In the genomic region with DNA sequence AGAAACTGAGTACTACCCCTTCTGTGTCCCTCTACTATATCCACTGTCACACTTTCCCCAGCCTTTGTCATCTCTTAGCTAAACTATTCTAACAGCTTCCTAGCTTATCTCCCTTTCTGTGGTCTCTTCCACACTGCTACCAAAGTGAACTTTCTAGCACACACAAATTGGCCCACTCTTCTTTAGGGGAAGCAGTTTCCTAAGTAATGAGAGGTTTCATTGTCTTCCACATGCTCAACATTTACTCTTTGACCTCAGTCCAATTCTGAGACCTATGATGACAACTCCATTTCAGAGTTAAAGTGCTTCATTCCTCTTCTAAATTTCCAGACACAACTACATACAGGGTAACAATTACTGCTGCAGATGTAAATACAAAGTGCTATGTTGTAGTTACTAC, we compare ENCODE assay signal across 1 cellular context.
TF ChIP-seq lines count a peak whose summit lies in the region.

No MANE protein-coding gene starts in this region.

TF ChIP-seq in HepG2, 621 proteins besides CTCF, POLR2A, EP300 and RAD21 (continued from another document):
- no peak for TF ChIP-seq CHD4 (IDR thresholded peaks at IDR 0.05; ENCODE audit: borderline replicate concordance, low read length)
- TF ChIP-seq, protein P1, sequence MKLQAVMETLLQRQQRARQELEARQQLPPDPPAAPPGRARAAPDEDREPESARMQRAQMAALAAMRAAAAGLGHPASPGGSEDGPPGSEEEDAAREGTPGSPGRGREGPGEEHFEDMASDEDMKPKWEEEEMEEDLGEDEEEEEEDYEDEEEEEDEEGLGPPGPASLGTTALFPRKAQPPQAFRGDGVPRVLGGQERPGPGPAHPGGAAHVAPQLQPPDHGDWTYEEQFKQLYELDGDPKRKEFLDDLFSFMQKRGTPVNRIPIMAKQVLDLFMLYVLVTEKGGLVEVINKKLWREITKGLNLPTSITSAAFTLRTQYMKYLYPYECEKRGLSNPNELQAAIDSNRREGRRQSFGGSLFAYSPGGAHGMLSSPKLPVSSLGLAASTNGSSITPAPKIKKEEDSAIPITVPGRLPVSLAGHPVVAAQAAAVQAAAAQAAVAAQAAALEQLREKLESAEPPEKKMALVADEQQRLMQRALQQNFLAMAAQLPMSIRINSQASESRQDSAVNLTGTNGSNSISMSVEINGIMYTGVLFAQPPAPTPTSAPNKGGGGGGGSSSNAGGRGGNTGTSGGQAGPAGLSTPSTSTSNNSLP (IDR thresholded peaks at IDR 0.05; ENCODE audit: low read depth, low read length): 0 out of 2 replicates have a peak, but pooled peaks have one; percentile 9
- TF ChIP-seq ZNF292 (CRISPR knock-in tag; IDR thresholded peaks at IDR 0.05; ENCODE audit: borderline replicate concordance, low read depth): no peak
- TF ChIP-seq HOXA5 (CRISPR knock-in tag; IDR thresholded peaks at IDR 0.05): no peak
- 0 out of 2 replicates have a peak, but pooled peaks have one; percentile 11 for TF ChIP-seq SAP130 (CRISPR knock-in tag; IDR thresholded peaks at IDR 0.05; ENCODE audit: low read depth)
- TF ChIP-seq, protein P2, sequence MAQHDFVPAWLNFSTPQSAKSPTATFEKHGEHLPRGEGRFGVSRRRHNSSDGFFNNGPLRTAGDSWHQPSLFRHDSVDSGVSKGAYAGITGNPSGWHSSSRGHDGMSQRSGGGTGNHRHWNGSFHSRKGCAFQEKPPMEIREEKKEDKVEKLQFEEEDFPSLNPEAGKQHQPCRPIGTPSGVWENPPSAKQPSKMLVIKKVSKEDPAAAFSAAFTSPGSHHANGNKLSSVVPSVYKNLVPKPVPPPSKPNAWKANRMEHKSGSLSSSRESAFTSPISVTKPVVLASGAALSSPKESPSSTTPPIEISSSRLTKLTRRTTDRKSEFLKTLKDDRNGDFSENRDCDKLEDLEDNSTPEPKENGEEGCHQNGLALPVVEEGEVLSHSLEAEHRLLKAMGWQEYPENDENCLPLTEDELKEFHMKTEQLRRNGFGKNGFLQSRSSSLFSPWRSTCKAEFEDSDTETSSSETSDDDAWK (CRISPR knock-in tag; IDR thresholded peaks at IDR 0.05): no peak
- TF ChIP-seq, protein P3, sequence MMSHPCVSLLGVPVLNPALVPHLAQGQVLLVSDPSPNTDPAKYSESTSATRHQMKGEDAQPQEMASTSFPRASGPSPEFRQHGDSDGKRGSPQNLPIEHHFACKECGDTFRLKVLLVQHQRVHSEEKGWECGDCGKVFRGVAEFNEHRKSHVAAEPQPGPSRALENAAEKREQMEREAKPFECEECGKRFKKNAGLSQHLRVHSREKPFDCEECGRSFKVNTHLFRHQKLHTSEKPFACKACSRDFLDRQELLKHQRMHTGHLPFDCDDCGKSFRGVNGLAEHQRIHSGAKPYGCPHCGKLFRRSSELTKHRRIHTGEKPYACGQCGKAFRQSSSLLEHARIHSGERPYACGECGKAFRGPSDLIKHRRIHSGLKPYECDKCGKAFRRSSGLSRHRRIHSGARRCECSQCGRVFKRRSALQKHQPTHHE (CRISPR knock-in tag; IDR thresholded peaks at IDR 0.05; ENCODE audit: borderline replicate concordance): no peak
- peak; percentile 59 for TF ChIP-seq HNF4A (CRISPR knock-in tag; IDR thresholded peaks at IDR 0.05)
- TF ChIP-seq SOX5 (CRISPR knock-in tag; IDR thresholded peaks at IDR 0.05; ENCODE audit: borderline replicate concordance): 0 out of 2 replicates have a peak, but pooled peaks have one; percentile 26
- no peak for TF ChIP-seq NR3C1 (CRISPR knock-in tag; IDR thresholded peaks at IDR 0.05)
- 0 out of 2 replicates have a peak, but pooled peaks have one; percentile 13 for TF ChIP-seq CREM (IDR thresholded peaks at IDR 0.05)
- no peak for TF ChIP-seq CREM (CRISPR knock-in tag; IDR thresholded peaks at IDR 0.05)
- no peak for TF ChIP-seq ZSCAN25 (CRISPR knock-in tag; IDR thresholded peaks at IDR 0.05)
- TF ChIP-seq RORA (CRISPR knock-in tag; IDR thresholded peaks at IDR 0.05): no peak
- TF ChIP-seq, protein P4, sequence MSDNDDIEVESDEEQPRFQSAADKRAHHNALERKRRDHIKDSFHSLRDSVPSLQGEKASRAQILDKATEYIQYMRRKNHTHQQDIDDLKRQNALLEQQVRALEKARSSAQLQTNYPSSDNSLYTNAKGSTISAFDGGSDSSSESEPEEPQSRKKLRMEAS (IDR thresholded peaks at IDR 0.05): peak; percentile 26; the same call in 1 of the 2 replicates
- TF ChIP-seq, protein P5, sequence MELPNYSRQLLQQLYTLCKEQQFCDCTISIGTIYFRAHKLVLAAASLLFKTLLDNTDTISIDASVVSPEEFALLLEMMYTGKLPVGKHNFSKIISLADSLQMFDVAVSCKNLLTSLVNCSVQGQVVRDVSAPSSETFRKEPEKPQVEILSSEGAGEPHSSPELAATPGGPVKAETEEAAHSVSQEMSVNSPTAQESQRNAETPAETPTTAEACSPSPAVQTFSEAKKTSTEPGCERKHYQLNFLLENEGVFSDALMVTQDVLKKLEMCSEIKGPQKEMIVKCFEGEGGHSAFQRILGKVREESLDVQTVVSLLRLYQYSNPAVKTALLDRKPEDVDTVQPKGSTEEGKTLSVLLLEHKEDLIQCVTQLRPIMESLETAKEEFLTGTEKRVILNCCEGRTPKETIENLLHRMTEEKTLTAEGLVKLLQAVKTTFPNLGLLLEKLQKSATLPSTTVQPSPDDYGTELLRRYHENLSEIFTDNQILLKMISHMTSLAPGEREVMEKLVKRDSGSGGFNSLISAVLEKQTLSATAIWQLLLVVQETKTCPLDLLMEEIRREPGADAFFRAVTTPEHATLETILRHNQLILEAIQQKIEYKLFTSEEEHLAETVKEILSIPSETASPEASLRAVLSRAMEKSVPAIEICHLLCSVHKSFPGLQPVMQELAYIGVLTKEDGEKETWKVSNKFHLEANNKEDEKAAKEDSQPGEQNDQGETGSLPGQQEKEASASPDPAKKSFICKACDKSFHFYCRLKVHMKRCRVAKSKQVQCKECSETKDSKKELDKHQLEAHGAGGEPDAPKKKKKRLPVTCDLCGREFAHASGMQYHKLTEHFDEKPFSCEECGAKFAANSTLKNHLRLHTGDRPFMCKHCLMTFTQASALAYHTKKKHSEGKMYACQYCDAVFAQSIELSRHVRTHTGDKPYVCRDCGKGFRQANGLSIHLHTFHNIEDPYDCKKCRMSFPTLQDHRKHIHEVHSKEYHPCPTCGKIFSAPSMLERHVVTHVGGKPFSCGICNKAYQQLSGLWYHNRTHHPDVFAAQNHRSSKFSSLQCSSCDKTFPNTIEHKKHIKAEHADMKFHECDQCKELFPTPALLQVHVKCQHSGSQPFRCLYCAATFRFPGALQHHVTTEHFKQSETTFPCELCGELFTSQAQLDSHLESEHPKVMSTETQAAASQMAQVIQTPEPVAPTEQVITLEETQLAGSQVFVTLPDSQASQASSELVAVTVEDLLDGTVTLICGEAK (IDR thresholded peaks at IDR 0.05): no peak
- TF ChIP-seq, protein P5 (CRISPR knock-in tag; IDR thresholded peaks at IDR 0.05): no peak
- TF ChIP-seq ZBTB7B (CRISPR knock-in tag; IDR thresholded peaks at IDR 0.05): no peak
- TF ChIP-seq SOX13 (IDR thresholded peaks at IDR 0.05): no peak
- peak in 1 of 2 experiments; percentile 34; a peak in 1 of 4 replicates for TF ChIP-seq SOX13 (CRISPR knock-in tag; conservative IDR thresholded peaks at IDR 0.05 in 1 of 2, IDR thresholded peaks at IDR 0.05 in 1 of 2)
- no peak for TF ChIP-seq PHF21A (CRISPR knock-in tag; IDR thresholded peaks at IDR 0.05)
- TF ChIP-seq ZNF260 (CRISPR knock-in tag; IDR thresholded peaks at IDR 0.05; ENCODE audit: borderline replicate concordance, low read depth): no peak
- TF ChIP-seq, protein P6, sequence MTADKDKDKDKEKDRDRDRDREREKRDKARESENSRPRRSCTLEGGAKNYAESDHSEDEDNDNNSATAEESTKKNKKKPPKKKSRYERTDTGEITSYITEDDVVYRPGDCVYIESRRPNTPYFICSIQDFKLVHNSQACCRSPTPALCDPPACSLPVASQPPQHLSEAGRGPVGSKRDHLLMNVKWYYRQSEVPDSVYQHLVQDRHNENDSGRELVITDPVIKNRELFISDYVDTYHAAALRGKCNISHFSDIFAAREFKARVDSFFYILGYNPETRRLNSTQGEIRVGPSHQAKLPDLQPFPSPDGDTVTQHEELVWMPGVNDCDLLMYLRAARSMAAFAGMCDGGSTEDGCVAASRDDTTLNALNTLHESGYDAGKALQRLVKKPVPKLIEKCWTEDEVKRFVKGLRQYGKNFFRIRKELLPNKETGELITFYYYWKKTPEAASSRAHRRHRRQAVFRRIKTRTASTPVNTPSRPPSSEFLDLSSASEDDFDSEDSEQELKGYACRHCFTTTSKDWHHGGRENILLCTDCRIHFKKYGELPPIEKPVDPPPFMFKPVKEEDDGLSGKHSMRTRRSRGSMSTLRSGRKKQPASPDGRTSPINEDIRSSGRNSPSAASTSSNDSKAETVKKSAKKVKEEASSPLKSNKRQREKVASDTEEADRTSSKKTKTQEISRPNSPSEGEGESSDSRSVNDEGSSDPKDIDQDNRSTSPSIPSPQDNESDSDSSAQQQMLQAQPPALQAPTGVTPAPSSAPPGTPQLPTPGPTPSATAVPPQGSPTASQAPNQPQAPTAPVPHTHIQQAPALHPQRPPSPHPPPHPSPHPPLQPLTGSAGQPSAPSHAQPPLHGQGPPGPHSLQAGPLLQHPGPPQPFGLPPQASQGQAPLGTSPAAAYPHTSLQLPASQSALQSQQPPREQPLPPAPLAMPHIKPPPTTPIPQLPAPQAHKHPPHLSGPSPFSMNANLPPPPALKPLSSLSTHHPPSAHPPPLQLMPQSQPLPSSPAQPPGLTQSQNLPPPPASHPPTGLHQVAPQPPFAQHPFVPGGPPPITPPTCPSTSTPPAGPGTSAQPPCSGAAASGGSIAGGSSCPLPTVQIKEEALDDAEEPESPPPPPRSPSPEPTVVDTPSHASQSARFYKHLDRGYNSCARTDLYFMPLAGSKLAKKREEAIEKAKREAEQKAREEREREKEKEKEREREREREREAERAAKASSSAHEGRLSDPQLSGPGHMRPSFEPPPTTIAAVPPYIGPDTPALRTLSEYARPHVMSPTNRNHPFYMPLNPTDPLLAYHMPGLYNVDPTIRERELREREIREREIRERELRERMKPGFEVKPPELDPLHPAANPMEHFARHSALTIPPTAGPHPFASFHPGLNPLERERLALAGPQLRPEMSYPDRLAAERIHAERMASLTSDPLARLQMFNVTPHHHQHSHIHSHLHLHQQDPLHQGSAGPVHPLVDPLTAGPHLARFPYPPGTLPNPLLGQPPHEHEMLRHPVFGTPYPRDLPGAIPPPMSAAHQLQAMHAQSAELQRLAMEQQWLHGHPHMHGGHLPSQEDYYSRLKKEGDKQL (CRISPR knock-in tag; IDR thresholded peaks at IDR 0.05; ENCODE audit: low read depth): no peak
- TF ChIP-seq ADNP (CRISPR knock-in tag; IDR thresholded peaks at IDR 0.05): no peak
- peak; percentile 35; the same call in 1 of the 2 replicates for TF ChIP-seq NCOR1 (IDR thresholded peaks at IDR 0.05; ENCODE audit: borderline replicate concordance, low read length)
- TF ChIP-seq, protein P7, sequence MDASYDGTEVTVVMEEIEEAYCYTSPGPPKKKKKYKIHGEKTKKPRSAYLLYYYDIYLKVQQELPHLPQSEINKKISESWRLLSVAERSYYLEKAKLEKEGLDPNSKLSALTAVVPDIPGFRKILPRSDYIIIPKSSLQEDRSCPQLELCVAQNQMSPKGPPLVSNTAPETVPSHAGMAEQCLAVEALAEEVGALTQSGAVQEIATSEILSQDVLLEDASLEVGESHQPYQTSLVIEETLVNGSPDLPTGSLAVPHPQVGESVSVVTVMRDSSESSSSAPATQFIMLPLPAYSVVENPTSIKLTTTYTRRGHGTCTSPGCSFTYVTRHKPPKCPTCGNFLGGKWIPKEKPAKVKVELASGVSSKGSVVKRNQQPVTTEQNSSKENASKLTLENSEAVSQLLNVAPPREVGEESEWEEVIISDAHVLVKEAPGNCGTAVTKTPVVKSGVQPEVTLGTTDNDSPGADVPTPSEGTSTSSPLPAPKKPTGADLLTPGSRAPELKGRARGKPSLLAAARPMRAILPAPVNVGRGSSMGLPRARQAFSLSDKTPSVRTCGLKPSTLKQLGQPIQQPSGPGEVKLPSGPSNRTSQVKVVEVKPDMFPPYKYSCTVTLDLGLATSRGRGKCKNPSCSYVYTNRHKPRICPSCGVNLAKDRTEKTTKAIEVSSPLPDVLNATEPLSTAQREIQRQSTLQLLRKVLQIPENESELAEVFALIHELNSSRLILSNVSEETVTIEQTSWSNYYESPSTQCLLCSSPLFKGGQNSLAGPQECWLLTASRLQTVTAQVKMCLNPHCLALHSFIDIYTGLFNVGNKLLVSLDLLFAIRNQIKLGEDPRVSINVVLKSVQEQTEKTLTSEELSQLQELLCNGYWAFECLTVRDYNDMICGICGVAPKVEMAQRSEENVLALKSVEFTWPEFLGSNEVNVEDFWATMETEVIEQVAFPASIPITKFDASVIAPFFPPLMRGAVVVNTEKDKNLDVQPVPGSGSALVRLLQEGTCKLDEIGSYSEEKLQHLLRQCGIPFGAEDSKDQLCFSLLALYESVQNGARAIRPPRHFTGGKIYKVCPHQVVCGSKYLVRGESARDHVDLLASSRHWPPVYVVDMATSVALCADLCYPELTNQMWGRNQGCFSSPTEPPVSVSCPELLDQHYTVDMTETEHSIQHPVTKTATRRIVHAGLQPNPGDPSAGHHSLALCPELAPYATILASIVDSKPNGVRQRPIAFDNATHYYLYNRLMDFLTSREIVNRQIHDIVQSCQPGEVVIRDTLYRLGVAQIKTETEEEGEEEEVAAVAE (CRISPR knock-in tag; IDR thresholded peaks at IDR 0.05; ENCODE audit: borderline replicate concordance): no peak
